11 cellular contexts compared by ENCODE assay signal in genomic region chr21:42156690-42157605, GRCh38.
DNase-seq lines count a peak whose midpoint lies in the region; ATAC-seq and TF ChIP-seq lines count a peak whose summit lies in the region.
"Had no signal": no experiment of that assay in that cellular context is flagged by ENCODE, and none has a peak within 500 bp of the region (broad histone marks: within the 10 kb centered on the region; RNA-seq: fewer than 3 reads in every experiment).

No MANE protein-coding gene starts in this region.

- H3K9me3 ChIP-seq in endodermal cell (ENCODE audit: control insufficient read depth, low read length) = no peaks in the 10 kb centered on the region
- no peaks in the 10 kb centered on the region for H3K9me3 ChIP-seq in thyroid gland

- H3K36me3 ChIP-seq in endodermal cell (ENCODE audit: control insufficient read depth, insufficient read depth, low read length) (no peaks in the 10 kb centered on the region), thyroid gland (no peaks in the 10 kb centered on the region)

- H3K36me3 Mint-ChIP-seq in endodermal cell (ENCODE audit: low read depth) (no peaks in the 10 kb centered on the region), osteocyte (ENCODE audit: unreplicated experiment) (no peaks in the 10 kb centered on the region), immature natural killer cell (no peaks in the 10 kb centered on the region)

- H3K27me3 Mint-ChIP-seq in endodermal cell (ENCODE audit: insufficient read depth) (no peaks in the 10 kb centered on the region), osteocyte (ENCODE audit: unreplicated experiment) (peaks cover 40% of the 10 kb centered on the region), immature natural killer cell (ENCODE audit: low read depth in 3 of 3) (peaks cover 10 to 21% (median 13%) of the 10 kb centered on the region in 3 donors)

- H3K4me3 ChIP-seq in endodermal cell (ENCODE audit: low read length) = no peak overlapping the region
- no peak overlapping the region for H3K4me3 ChIP-seq in thyroid gland (replicated peaks in 1 of 3)

- 89 to 91% methylated on average over 16 to 20 of the region's 20 CpGs for WGBS in endodermal cell (ENCODE audit: insufficient coverage in 1 of 2, insufficient read length in 1 of 2), 2 experiments
- 63 to 68% methylated on average over 19 to 20 of the region's 20 CpGs for WGBS in thyroid gland, 2 donors

- H3K4me1 ChIP-seq in endodermal cell (ENCODE audit: control insufficient read depth, insufficient read depth, low read length) = no peaks in the 10 kb centered on the region
- peaks cover 0 to 8% of the 10 kb centered on the region in 2 donors for H3K4me1 ChIP-seq in thyroid gland

- no peak for TF ChIP-seq POLR2A in thyroid gland (IDR thresholded peaks at IDR 0.05)

- no peaks in the 10 kb centered on the region for H3K27me3 ChIP-seq in endodermal cell (ENCODE audit: control insufficient read depth, insufficient read depth, low read length, poor library complexity, severe bottlenecking)
- H3K27me3 ChIP-seq in thyroid gland = no peaks in the 10 kb centered on the region

- H3K27ac ChIP-seq in endodermal cell (ENCODE audit: low read depth, low read length) (peak overlapping the region; percentile 81), thyroid gland (no peak overlapping the region)

- H3K4me3 Mint-ChIP-seq in endodermal cell = no peak overlapping the region
- H3K4me3 Mint-ChIP-seq in osteocyte (ENCODE audit: unreplicated experiment) = no peak overlapping the region
- no peak overlapping the region for H3K4me3 Mint-ChIP-seq in immature natural killer cell

- DNase-seq in NCI-H1092 treated with DMSO at 0.1 percent for 48 hours (lab: John Stamatoyannopoulos, UW) = peak; percentile 27
- peak; percentile 55 for DNase-seq in NCI-H82 treated with DMSO at 0.1 percent for 48 hours (lab: John Stamatoyannopoulos, UW; ENCODE audit: unreplicated experiment)
- peak; percentile 39 for DNase-seq in endodermal cell
- DNase-seq in osteocyte (ENCODE audit: extremely low spot score, unreplicated experiment) = peak; percentile 78
- no peak for DNase-seq in thyroid gland
- DNase-seq in immature natural killer cell = no peak
- DNase-seq: erythroblast, NCI-H526 had no signal

- H3K4me1 Mint-ChIP-seq in endodermal cell (peaks cover 4% of the 10 kb centered on the region), osteocyte (ENCODE audit: unreplicated experiment) (peaks cover 8% of the 10 kb centered on the region), immature natural killer cell (peaks cover 52 to 60% of the 10 kb centered on the region in 2 donors)

- no peak for TF ChIP-seq CTCF in endodermal cell (conservative IDR thresholded peaks at IDR 0.05)
- no peak for TF ChIP-seq CTCF in osteocyte (IDR thresholded peaks at IDR 0.05)
- TF ChIP-seq CTCF in thyroid gland (IDR thresholded peaks at IDR 0.05) = no peak

- H3K9me3 Mint-ChIP-seq in endodermal cell (no peaks in the 10 kb centered on the region), osteocyte (ENCODE audit: unreplicated experiment) (no peaks in the 10 kb centered on the region), immature natural killer cell (no peaks in the 10 kb centered on the region)

- intact Hi-C loops in thyroid gland (cut with DNase I) = no loop called here

- ATAC-seq in HG03565 (IDR thresholded peaks at IDR 0.05; ENCODE audit: unreplicated experiment) = no peak
- no peak for ATAC-seq in HG03571 (IDR thresholded peaks at IDR 0.05; ENCODE audit: unreplicated experiment)
- ATAC-seq: right cardiac atrium had no signal

- no peak overlapping the region for H3K9ac ChIP-seq in endodermal cell (ENCODE audit: extremely low read depth, low read length, poor library complexity, severe bottlenecking)

- H3K27ac Mint-ChIP-seq in endodermal cell = no peak overlapping the region
- H3K27ac Mint-ChIP-seq in osteocyte (ENCODE audit: unreplicated experiment) = no peak overlapping the region
- no peak overlapping the region for H3K27ac Mint-ChIP-seq in immature natural killer cell

Comparison
In these comparisons a context has a peak if more than half of its experiments do, and no peak if none do; other contexts are left out.
1. DNase-seq: peak in NCI-H1092 treated with DMSO at 0.1 percent for 48 hours (single experiment), NCI-H82 treated with DMSO at 0.1 percent for 48 hours (single experiment), endodermal cell (single experiment) and osteocyte (single experiment); none in thyroid gland (0 of 2) and immature natural killer cell (0 of 3).